ENCODE assay signal across 19 cellular contexts in genomic region chr11:130548491-130548833, GRCh38.
"Had no signal": no experiment of that assay in that cellular context is flagged by ENCODE, and none has a peak within 500 bp of the region (broad histone marks: within the 10 kb centered on the region; RNA-seq: fewer than 3 reads in every experiment).

No MANE protein-coding gene starts in this region.

- H3K4me3 ChIP-seq: cardiac muscle cell, gastrocnemius medialis, heart left ventricle, left ventricle myocardium inferior, skin epidermis, suprapubic skin had no signal

- H3K9me3 Mint-ChIP-seq: activated T-helper 1 cell treated with anti-CD3 and anti-CD28 coated beads, Interleukin-12 subunit alpha, Interleukin-12 subunit beta, Interleukin-2, Interleukin-4 antibody, amounts not matched to agents 30 ng/mL and 10 ng/mL and 1 ng/mL, durations not matched to agents 14 hours and 24 hours and 36 hours; dendritic cell treated with granulocyte-macrophage colony-stimulating factor and Interleukin-4, amounts not matched to agents 40 ng/mL and 50 ng/mL, for 4 days; memory B cell; stimulated activated naive CD8-positive, alpha-beta T cell treated with anti-CD3 and anti-CD28 coated beads, Interleukin-15, Interleukin-2, amounts not matched to agents 100 ng/mL and 50 ng/mL, for 24 hours; type B pancreatic cell had no signal

- H3K27ac Mint-ChIP-seq: activated naive CD8-positive, alpha-beta T cell; activated T-helper 1 cell treated with anti-CD3 and anti-CD28 coated beads, Interleukin-12 subunit alpha, Interleukin-12 subunit beta, Interleukin-2, Interleukin-4 antibody, amounts not matched to agents 30 ng/mL and 10 ng/mL and 1 ng/mL, durations not matched to agents 14 hours and 24 hours and 36 hours; dendritic cell treated with granulocyte-macrophage colony-stimulating factor and Interleukin-4, amounts not matched to agents 40 ng/mL and 50 ng/mL, for 4 days; memory B cell; stimulated activated naive CD8-positive, alpha-beta T cell treated with anti-CD3 and anti-CD28 coated beads, Interleukin-15, Interleukin-2, amounts not matched to agents 100 ng/mL and 50 ng/mL, for 24 hours; type B pancreatic cell had no signal

- H3K36me3 Mint-ChIP-seq: activated naive CD8-positive, alpha-beta T cell; memory B cell; type B pancreatic cell had no signal

- ATAC-seq: gastrocnemius medialis, heart left ventricle, right cardiac atrium had no signal

- DNase-seq: activated CD4-positive, alpha-beta T cell treated with anti-CD3 and anti-CD28 coated beads, Interleukin-2, amount 50 U/mL, for 48 hours; activated gamma-delta T cell treated with Interleukin-2 at 50 U/mL for 16 hours; activated T-cell treated with anti-CD3 and anti-CD28 coated beads for 4 hours; effector CD8-positive, alpha-beta T cell; gastrocnemius medialis; heart left ventricle; left ventricle myocardium inferior; right cardiac atrium; T-helper 2 cell had no signal

- H3K36me3 ChIP-seq: cardiac muscle cell, gastrocnemius medialis, heart left ventricle, left ventricle myocardium inferior, suprapubic skin had no signal

- H3K27ac ChIP-seq: cardiac muscle cell, heart left ventricle, left ventricle myocardium inferior, skin epidermis, suprapubic skin had no signal

- H3K27me3 ChIP-seq: cardiac muscle cell, gastrocnemius medialis, heart left ventricle, suprapubic skin had no signal

- H3K4me1 ChIP-seq: suprapubic skin had no signal

- FAIRE-seq: endothelial cell of umbilical vein had no signal

- H3K9me3 ChIP-seq: gastrocnemius medialis, heart left ventricle, left ventricle myocardium inferior, suprapubic skin had no signal
